ENCODE assay signal across 9 cellular contexts in genomic region chr16:13956635-13957196, GRCh38. TPM values are rescaled to one million over a fixed set of nuclear protein-coding genes. Genes with fewer than 3 reads are reported as not detected.
A peak's percentile ranks its signal among the peaks of the same experiment; 100 is the strongest.
DNase-seq lines count a peak whose midpoint lies in the region; ATAC-seq and TF ChIP-seq lines count a peak whose summit lies in the region.
"Had no signal": no experiment of that assay in that cellular context is flagged by ENCODE, and none has a peak within 500 bp of the region (broad histone marks: within the 10 kb centered on the region; RNA-seq: fewer than 3 reads in every experiment).

No MANE protein-coding gene starts in this region.

- H3K4me2 ChIP-seq in MM.1S (ENCODE audit: low read depth, low read length) = peak overlapping the region; percentile 75

- peak overlapping the region; percentile 48; the same call in 1 of the 2 replicates for H3K9ac ChIP-seq in MM.1S (ENCODE audit: low read length)

- H3K27ac ChIP-seq in MM.1S (ENCODE audit: low read length) = peak overlapping the region; percentile 74; the same call in 1 of the 2 replicates
- H3K27ac ChIP-seq: VCaP had no signal

- no peak for TF ChIP-seq CTCF in activated CD8-positive, alpha-beta T cell treated with anti-CD3 and anti-CD28 coated beads for 36 hours (IDR thresholded peaks at IDR 0.05)
- no peak for TF ChIP-seq CTCF in MM.1S (IDR thresholded peaks at IDR 0.05; ENCODE audit: low read length)

- H3K27me3 ChIP-seq in MM.1S (replicated peaks; ENCODE audit: insufficient read depth, low read length) = no peaks in the 10 kb centered on the region

- no peaks in the 10 kb centered on the region for H3K79me2 ChIP-seq in MM.1S (ENCODE audit: low read length)

- no peak overlapping the region for H3K27ac Mint-ChIP-seq in activated CD8-positive, alpha-beta T cell treated with anti-CD3 and anti-CD28 coated beads for 36 hours
- H3K27ac Mint-ChIP-seq in activated CD8-positive, alpha-beta T cell treated with anti-CD3 and anti-CD28 coated beads, Interleukin-2, amount 10 ng/mL, durations not matched to agents 7 days and 5 days = no peak overlapping the region
- H3K27ac Mint-ChIP-seq in effector memory CD8-positive, alpha-beta T cell = peak overlapping the region in 1 of 2 donors; percentile 44
- peak overlapping the region; percentile 82 for H3K27ac Mint-ChIP-seq in stimulated activated effector memory CD8-positive, alpha-beta T cell treated with anti-CD3 and anti-CD28 coated beads, Interleukin-12 subunit alpha, Interleukin-12 subunit beta, amount 100 ng/mL, for 72 hours

- no peak for ATAC-seq in activated CD8-positive, alpha-beta T cell treated with anti-CD3 and anti-CD28 coated beads for 36 hours
- ATAC-seq in activated CD8-positive, alpha-beta T cell treated with anti-CD3 and anti-CD28 coated beads, Interleukin-2, amount 10 ng/mL, durations not matched to agents 7 days and 5 days = no peak
- ATAC-seq in effector memory CD8-positive, alpha-beta T cell (replicated peaks) = no peak
- peak; percentile 22 for ATAC-seq in stimulated activated effector memory CD8-positive, alpha-beta T cell treated with anti-CD3 and anti-CD28 coated beads, Interleukin-12 subunit alpha, Interleukin-12 subunit beta, amount 100 ng/mL, for 72 hours
- no peak for ATAC-seq in HG02970 (IDR thresholded peaks at IDR 0.05; ENCODE audit: low FRiP score, unreplicated experiment)

- POLR2A ChIA-PET in activated CD8-positive, alpha-beta T cell treated with anti-CD3 and anti-CD28 coated beads for 36 hours (lab: Charles Lee) = no interaction called here
- POLR2A ChIA-PET in activated CD8-positive, alpha-beta T cell treated with anti-CD3 and anti-CD28 coated beads, Interleukin-2, amount 10 ng/mL, durations not matched to agents 7 days and 5 days (lab: Charles Lee) = no interaction called here

- H3K4me1 Mint-ChIP-seq in activated CD8-positive, alpha-beta T cell treated with anti-CD3 and anti-CD28 coated beads for 36 hours (ENCODE audit: low read depth) = peaks cover 12% of the 10 kb centered on the region
- H3K4me1 Mint-ChIP-seq in activated CD8-positive, alpha-beta T cell treated with anti-CD3 and anti-CD28 coated beads, Interleukin-2, amount 10 ng/mL, durations not matched to agents 7 days and 5 days (ENCODE audit: low read depth) = peaks cover 3% of the 10 kb centered on the region
- H3K4me1 Mint-ChIP-seq in effector memory CD8-positive, alpha-beta T cell (ENCODE audit: low read depth in 2 of 2) = peaks cover 12 to 19% of the 10 kb centered on the region in 2 donors
- peaks cover 25% of the 10 kb centered on the region for H3K4me1 Mint-ChIP-seq in stimulated activated effector memory CD8-positive, alpha-beta T cell treated with anti-CD3 and anti-CD28 coated beads, Interleukin-12 subunit alpha, Interleukin-12 subunit beta, amount 100 ng/mL, for 72 hours

- H4K20me1 ChIP-seq in MM.1S (ENCODE audit: insufficient read depth, low read length) = no peaks in the 10 kb centered on the region

- no peaks in the 10 kb centered on the region for H3K9me3 ChIP-seq in MM.1S (replicated peaks; ENCODE audit: insufficient read depth, low read length)

- peaks cover 23% of the 10 kb centered on the region for H3K4me1 ChIP-seq in MM.1S (ENCODE audit: low read length)

- no peaks in the 10 kb centered on the region for H3K9me3 Mint-ChIP-seq in activated CD8-positive, alpha-beta T cell treated with anti-CD3 and anti-CD28 coated beads for 36 hours
- H3K9me3 Mint-ChIP-seq in activated CD8-positive, alpha-beta T cell treated with anti-CD3 and anti-CD28 coated beads, Interleukin-2, amount 10 ng/mL, durations not matched to agents 7 days and 5 days (ENCODE audit: insufficient read depth) = no peaks in the 10 kb centered on the region
- no peaks in the 10 kb centered on the region for H3K9me3 Mint-ChIP-seq in effector memory CD8-positive, alpha-beta T cell
- H3K9me3 Mint-ChIP-seq in stimulated activated effector memory CD8-positive, alpha-beta T cell treated with anti-CD3 and anti-CD28 coated beads, Interleukin-12 subunit alpha, Interleukin-12 subunit beta, amount 100 ng/mL, for 72 hours = no peaks in the 10 kb centered on the region

- no peaks in the 10 kb centered on the region for H3K9me2 ChIP-seq in MM.1S (replicated peaks; ENCODE audit: insufficient read depth, low read length)

- DNase-seq in activated CD8-positive, alpha-beta T cell treated with anti-CD3 and anti-CD28 coated beads for 36 hours = no peak
- DNase-seq in activated CD8-positive, alpha-beta T cell treated with anti-CD3 and anti-CD28 coated beads, Interleukin-2, amount 10 ng/mL, durations not matched to agents 7 days and 5 days = no peak
- no peak for DNase-seq in MM.1S
- DNase-seq in effector memory CD8-positive, alpha-beta T cell = no peak
- no peak for DNase-seq in stimulated activated effector memory CD8-positive, alpha-beta T cell treated with anti-CD3 and anti-CD28 coated beads, Interleukin-12 subunit alpha, Interleukin-12 subunit beta, amount 100 ng/mL, for 72 hours (ENCODE audit: low spot score in 2 of 2)
- DNase-seq in superior temporal gyrus (ENCODE audit: extremely low spot score) = no peak
- DNase-seq in NCI-H1092 treated with DMSO at 0.1 percent for 48 hours (lab: John Stamatoyannopoulos, UW) = no peak

- H3K36me3 Mint-ChIP-seq in activated CD8-positive, alpha-beta T cell treated with anti-CD3 and anti-CD28 coated beads for 36 hours (ENCODE audit: low read depth) = no peaks in the 10 kb centered on the region
- no peaks in the 10 kb centered on the region for H3K36me3 Mint-ChIP-seq in activated CD8-positive, alpha-beta T cell treated with anti-CD3 and anti-CD28 coated beads, Interleukin-2, amount 10 ng/mL, durations not matched to agents 7 days and 5 days (ENCODE audit: low read depth)
- no peaks in the 10 kb centered on the region for H3K36me3 Mint-ChIP-seq in effector memory CD8-positive, alpha-beta T cell (ENCODE audit: insufficient read depth)
- no peaks in the 10 kb centered on the region for H3K36me3 Mint-ChIP-seq in stimulated activated effector memory CD8-positive, alpha-beta T cell treated with anti-CD3 and anti-CD28 coated beads, Interleukin-12 subunit alpha, Interleukin-12 subunit beta, amount 100 ng/mL, for 72 hours

- peaks cover 10% of the 10 kb centered on the region for H3F3A ChIP-seq in MM.1S (ENCODE audit: insufficient read depth, low read length)

- H2AFZ ChIP-seq in MM.1S (ENCODE audit: low read length) = peak overlapping the region; percentile 66

- H3K4me3 Mint-ChIP-seq in activated CD8-positive, alpha-beta T cell treated with anti-CD3 and anti-CD28 coated beads for 36 hours = peak overlapping the region; percentile 12
- H3K4me3 Mint-ChIP-seq in activated CD8-positive, alpha-beta T cell treated with anti-CD3 and anti-CD28 coated beads, Interleukin-2, amount 10 ng/mL, durations not matched to agents 7 days and 5 days = no peak overlapping the region
- peak overlapping the region; percentile 70 to 80 for H3K4me3 Mint-ChIP-seq in effector memory CD8-positive, alpha-beta T cell
- peak overlapping the region; percentile 69 for H3K4me3 Mint-ChIP-seq in stimulated activated effector memory CD8-positive, alpha-beta T cell treated with anti-CD3 and anti-CD28 coated beads, Interleukin-12 subunit alpha, Interleukin-12 subunit beta, amount 100 ng/mL, for 72 hours

- H3K36me3 ChIP-seq in MM.1S (replicated peaks; ENCODE audit: insufficient read depth, low read length) = no peaks in the 10 kb centered on the region

- peak overlapping the region; percentile 49 for H3K4me3 ChIP-seq in MM.1S (ENCODE audit: low read length)

- CTCF ChIA-PET in activated CD8-positive, alpha-beta T cell treated with anti-CD3 and anti-CD28 coated beads for 36 hours (lab: Charles Lee) = no interaction called here
- CTCF ChIA-PET in activated CD8-positive, alpha-beta T cell treated with anti-CD3 and anti-CD28 coated beads, Interleukin-2, amount 10 ng/mL, durations not matched to agents 7 days and 5 days (lab: Charles Lee) = no interaction called here

- intact Hi-C loops in activated CD8-positive, alpha-beta T cell treated with anti-CD3 and anti-CD28 coated beads for 36 hours (cut with micrococcal nuclease) = no loop called here

- H3K27me3 Mint-ChIP-seq in activated CD8-positive, alpha-beta T cell treated with anti-CD3 and anti-CD28 coated beads for 36 hours = peaks cover 11% of the 10 kb centered on the region
- H3K27me3 Mint-ChIP-seq in activated CD8-positive, alpha-beta T cell treated with anti-CD3 and anti-CD28 coated beads, Interleukin-2, amount 10 ng/mL, durations not matched to agents 7 days and 5 days (ENCODE audit: low read depth) = peaks cover 7% of the 10 kb centered on the region
- peaks cover 35 to 43% of the 10 kb centered on the region in 2 donors for H3K27me3 Mint-ChIP-seq in effector memory CD8-positive, alpha-beta T cell

RNA-seq across cellular contexts. Expression of gene ERCC4, which starts 36.8 kb away (rescaled TPM):
- total RNA-seq in activated CD8-positive, alpha-beta T cell treated with anti-CD3 and anti-CD28 coated beads for 36 hours = 10 to 100 TPM in 1 of 2 experiments, 1 to 10 TPM in 1; 6.2 to 13.3 TPM
- 10 to 100 TPM in 1 of 2 experiments, 1 to 10 TPM in 1; 8.9 to 12.8 TPM for total RNA-seq in activated CD8-positive, alpha-beta T cell treated with anti-CD3 and anti-CD28 coated beads, Interleukin-2, amount 10 ng/mL, durations not matched to agents 7 days and 5 days
